In the genomic region with DNA sequence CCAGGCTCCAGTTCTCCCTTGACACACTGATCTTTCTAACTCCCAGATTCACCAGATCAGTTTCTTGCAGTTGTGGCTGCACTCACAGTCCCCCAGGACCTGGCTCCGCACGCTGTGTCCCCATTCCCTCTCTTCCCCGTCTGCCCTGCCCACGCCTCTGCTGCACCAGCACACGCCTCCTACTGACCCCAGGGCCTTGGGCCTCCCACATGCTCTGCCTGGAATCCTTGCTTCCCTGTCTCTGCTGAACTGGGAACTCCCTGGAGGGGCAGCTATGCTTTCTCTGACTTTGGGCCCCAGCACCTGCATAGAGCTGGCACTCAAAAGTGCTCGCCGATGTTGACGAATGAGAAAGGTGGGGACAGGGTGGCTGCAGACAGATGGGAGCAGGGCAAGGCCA, we compare ENCODE assay signal across 24 cellular contexts.
DNase-seq lines count a peak whose midpoint lies in the region; ATAC-seq, FAIRE-seq and TF ChIP-seq lines count a peak whose summit lies in the region.
"Had no signal": no experiment of that assay in that cellular context is flagged by ENCODE, and none has a peak within 500 bp of the region (broad histone marks: within the 10 kb centered on the region; RNA-seq: fewer than 3 reads in every experiment).

No MANE protein-coding gene starts in this region.

- no peaks in the 10 kb centered on the region for H3K9me3 Mint-ChIP-seq in GM23338
- H3K9me3 Mint-ChIP-seq: CD4-positive, CD25-positive, alpha-beta regulatory T cell had no signal

- H3K27me3 ChIP-seq in GM23338 (ENCODE audit: insufficient read depth) = no peaks in the 10 kb centered on the region
- no peaks in the 10 kb centered on the region for H3K27me3 ChIP-seq in H1 (replicated peaks in 1 of 4; ENCODE audit: control insufficient read depth in 3 of 4, extremely low read depth in 1 of 4, insufficient read depth in 3 of 4, low read length in 3 of 4)
- H3K27me3 ChIP-seq in osteoblast (ENCODE audit: insufficient read depth, low read length) = no peaks in the 10 kb centered on the region

- 0 out of 2 replicates have a peak overlapping the region, but pooled peaks have one; percentile 11 for H4K8ac ChIP-seq in H1 (ENCODE audit: extremely low read depth, insufficient read depth, low read length)

- WGBS in H1 (ENCODE audit: extremely low coverage in 1 of 2, insufficient coverage in 1 of 2, insufficient read length in 1 of 2, insufficient replicate concordance in 2 of 2, low coverage in 1 of 2, low lambda C conversion rate in 2 of 2, missing lambda C conversion rate in 1 of 2), 2 experiments = 95% methylated on average over 8 of the region's 8 CpGs; no CpG with 5 or more reads in 1 of the 2 experiments

- 0 out of 2 replicates have a peak, but pooled peaks cover 7% of the 10 kb centered on the region for H3K9me2 ChIP-seq in GM23338 (ENCODE audit: insufficient read depth)

- H3K14ac ChIP-seq in H1 (ENCODE audit: insufficient read length) = no peak overlapping the region

- H2BK120ac ChIP-seq in H1 (replicated peaks; ENCODE audit: low read depth, low read length) = no peak overlapping the region

- peak overlapping the region; percentile 38; the same call in 1 of the 2 replicates for H2AFZ ChIP-seq in GM23338
- no peak overlapping the region for H2AFZ ChIP-seq in H1 (ENCODE audit: low read length)
- H2AFZ ChIP-seq in osteoblast (ENCODE audit: low read length) = no peak overlapping the region
- H2AFZ ChIP-seq: GM23248 had no signal

- H3K4ac ChIP-seq in H1 (replicated peaks; ENCODE audit: insufficient read length, low read depth, low read length) = peak overlapping the region; percentile 21

- H3K9ac ChIP-seq in H1 (replicated peaks in 1 of 4; ENCODE audit: extremely low read depth in 1 of 4, low read depth in 3 of 4, low read length in 3 of 4) = no peak overlapping the region
- H3K9ac ChIP-seq: GM23248 had no signal

- H3K27ac ChIP-seq in GM23338 (ENCODE audit: low read depth) (no peak overlapping the region), H1 (ENCODE audit: low read depth, low read length) (no peak overlapping the region), osteoblast (ENCODE audit: low read depth, low read length) (no peak overlapping the region)
- H3K27ac ChIP-seq: 22Rv1, GM23248 had no signal

- CTCF ChIA-PET in H1 (lab: Charles Lee; ENCODE audit: partially characterized antibody) = interaction anchor here (0.7 to 6.2 kb wide), 14 partner anchors 9 to 480 kb away, joined by 3 to 45 read pairs (median 5); a partner anchor contains a TSS

- H3K79me2 ChIP-seq in GM23338 (replicated peaks; ENCODE audit: insufficient read depth) (no peaks in the 10 kb centered on the region), H1 (ENCODE audit: control insufficient read depth in 1 of 2, insufficient read depth in 2 of 2, low read length in 2 of 2) (no peaks in the 10 kb centered on the region), osteoblast (ENCODE audit: insufficient read depth, low read length) (no peaks in the 10 kb centered on the region)

- H3K4me3 Mint-ChIP-seq in GM23338 = no peak overlapping the region
- H3K4me3 Mint-ChIP-seq: CD4-positive, CD25-positive, alpha-beta regulatory T cell had no signal

- POLR2A ChIA-PET in H1 (lab: Charles Lee; ENCODE audit: partially characterized antibody) = interaction anchor here (0.6 kb wide), 1 partner anchor 359 kb away, joined by 4 read pairs; no protein-coding TSS in a partner anchor

- no peak overlapping the region for H2AK5ac ChIP-seq in H1 (ENCODE audit: low read depth, low read length)

- no peak overlapping the region for H3K4me2 ChIP-seq in GM23338
- H3K4me2 ChIP-seq in H1 (ENCODE audit: insufficient read depth in 1 of 2, low read depth in 2 of 2, low read length in 2 of 2) = no peak overlapping the region
- no peak overlapping the region for H3K4me2 ChIP-seq in osteoblast (ENCODE audit: insufficient read depth, low read length)

- H3K27me3 Mint-ChIP-seq in GM23338 (ENCODE audit: insufficient read depth, low read depth, poor library complexity) = peaks cover 10% of the 10 kb centered on the region

- H3K56ac ChIP-seq in H1 (replicated peaks; ENCODE audit: insufficient read length, low read depth, low read length) = no peak overlapping the region

- TF ChIP-seq CTCF in GM23338 (conservative IDR thresholded peaks at IDR 0.05; ENCODE audit: low read depth in 2 of 2) = no peak
- no peak for TF ChIP-seq CTCF in H1 (IDR thresholded peaks at IDR 0.05; ENCODE audit: control extremely low read depth in 1 of 3, insufficient read depth in 1 of 3, low read depth in 1 of 3, low read length in 3 of 3)
- TF ChIP-seq CTCF in osteoblast (IDR thresholded peaks at IDR 0.05; ENCODE audit: extremely low read depth, low read depth, low read length) = no peak

- no peak for TF ChIP-seq EP300 in H1 (IDR thresholded peaks at IDR 0.05; ENCODE audit: borderline replicate concordance in 1 of 2, low read depth in 2 of 2, low read length in 2 of 2)

- H3K9me3 ChIP-seq in H1 (ENCODE audit: insufficient read depth in 2 of 2, low read depth in 1 of 2, low read length in 1 of 2) = no peaks in the 10 kb centered on the region
- H3K9me3 ChIP-seq in osteoblast (ENCODE audit: low read depth, low read length) = no peaks in the 10 kb centered on the region

- peaks cover 10% of the 10 kb centered on the region; the same call in 1 of the 2 replicates for H3K23me2 ChIP-seq in H1 (ENCODE audit: low read depth, low read length)

- H3K4me1 ChIP-seq in GM23338 (ENCODE audit: insufficient read depth) = no peaks in the 10 kb centered on the region
- H3K4me1 ChIP-seq in H1 (replicated peaks in 1 of 4; ENCODE audit: control insufficient read depth in 3 of 4, insufficient read depth in 4 of 4, low read length in 3 of 4) = no peaks in the 10 kb centered on the region; a peak in 2 of 7 replicates
- H3K4me1 ChIP-seq in osteoblast (ENCODE audit: insufficient read depth, low read length) = no peaks in the 10 kb centered on the region

- no peak for FAIRE-seq in H1 (lab: Jason Lieb, UNC)
- FAIRE-seq: G401.6 had no signal

- H3K79me1 ChIP-seq in H1 (ENCODE audit: low read depth, low read length) = no peaks in the 10 kb centered on the region

- H3K27ac Mint-ChIP-seq in GM23338 = 0 out of 2 replicates have a peak overlapping the region, but pooled peaks have one; percentile 32
- H3K27ac Mint-ChIP-seq: CD4-positive, CD25-positive, alpha-beta regulatory T cell had no signal

- no peaks in the 10 kb centered on the region for H4K20me1 ChIP-seq in GM23338 (replicated peaks; ENCODE audit: insufficient read depth)
- peaks cover 0 to 7% of the 10 kb centered on the region in 2 experiments for H4K20me1 ChIP-seq in H1 (replicated peaks in 1 of 2; ENCODE audit: control insufficient read depth in 1 of 2, insufficient read depth in 2 of 2, low read length in 2 of 2)
- H4K20me1 ChIP-seq in osteoblast (ENCODE audit: insufficient read depth, low read length) = no peaks in the 10 kb centered on the region

- peaks cover 5% of the 10 kb centered on the region for H3K4me1 Mint-ChIP-seq in GM23338
- H3K4me1 Mint-ChIP-seq: CD4-positive, CD25-positive, alpha-beta regulatory T cell had no signal

- H3F3A ChIP-seq in GM23338 (replicated peaks; ENCODE audit: low read depth) = no peaks in the 10 kb centered on the region

- H3K36me3 Mint-ChIP-seq in GM23338 (ENCODE audit: low read depth) = no peaks in the 10 kb centered on the region; the same call in 2 of the 3 replicates
- H3K36me3 Mint-ChIP-seq: CD4-positive, CD25-positive, alpha-beta regulatory T cell had no signal

- TF ChIP-seq RAD21 in H1 (IDR thresholded peaks at IDR 0.05 in 1 of 2, conservative IDR thresholded peaks at IDR 0.05 in 1 of 2; ENCODE audit: low read depth in 2 of 2, low read length in 2 of 2) = no peak

- no peak for ATAC-seq in GM23338
- ATAC-seq: HCT116, PC-3 had no signal

- H2BK5ac ChIP-seq in H1 (ENCODE audit: low read depth, low read length) = no peak overlapping the region

- peak; percentile 54 for DNase-seq in activated effector memory CD4-positive, alpha-beta T cell treated with anti-CD3 and anti-CD28 coated beads, Interleukin-2, amount 50 U/mL, for 16 hours
- no peak for DNase-seq in activated effector memory CD4-positive, alpha-beta T cell treated with Interleukin-2 at 50 U/mL for 16 hours
- no peak for DNase-seq in GM23338 (ENCODE audit: low spot score)
- no peak for DNase-seq in H1 (ENCODE audit: low read depth in 1 of 2, low spot score in 2 of 2)
- DNase-seq in osteoblast (ENCODE audit: insufficient read length, low spot score, missing footprints) = peak; percentile 86
- DNase-seq in amygdala (lab: John Stamatoyannopoulos, UW) = no peak
- DNase-seq in NCI-H146 treated with DMSO at 0.1 percent for 48 hours (lab: John Stamatoyannopoulos, UW; ENCODE audit: unreplicated experiment) = no peak
- DNase-seq in retina = no peak
- DNase-seq: AML-193; CD4-positive, CD25-positive, alpha-beta regulatory T cell; COR-L47; DMS 273 treated with DMSO at 0.1 percent for 48 hours; DND-41; GM23248; KG1; NCI-H1105 treated with DMSO at 0.1 percent for 48 hours; NCI-H1694 treated with DMSO at 0.1 percent for 48 hours; NCI-H226; NCI-H524; PC-3; RPMI8226 had no signal

- H4K91ac ChIP-seq in H1 (replicated peaks; ENCODE audit: insufficient read length, low read length) = no peak overlapping the region

- H3K4me3 ChIP-seq in GM23338 = no peak overlapping the region
- H3K4me3 ChIP-seq in H1 (ENCODE audit: extremely low read depth in 1 of 4, insufficient read depth in 2 of 4, low read depth in 3 of 4, low read length in 4 of 4) = no peak overlapping the region
- no peak overlapping the region for H3K4me3 ChIP-seq in osteoblast (ENCODE audit: insufficient read depth, low read length)
- H3K4me3 ChIP-seq: GM23248 had no signal

- H3K36me3 ChIP-seq in GM23338 (ENCODE audit: insufficient read depth) = no peaks in the 10 kb centered on the region
- no peaks in the 10 kb centered on the region; a peak in 1 of 8 replicates for H3K36me3 ChIP-seq in H1 (ENCODE audit: control insufficient read depth in 2 of 4, insufficient read depth in 4 of 4, low read length in 3 of 4)
- H3K36me3 ChIP-seq in osteoblast (ENCODE audit: insufficient read depth, low read length) = no peaks in the 10 kb centered on the region

- TF ChIP-seq POLR2A in H1 (IDR thresholded peaks at IDR 0.05; ENCODE audit: control extremely low read depth in 1 of 2, low read depth in 2 of 2, low read length in 2 of 2) = no peak

- no peak overlapping the region for H3K18ac ChIP-seq in H1 (ENCODE audit: extremely low read depth, low read length)

- no peak overlapping the region for H2BK20ac ChIP-seq in H1 (ENCODE audit: low read length)

- no peak overlapping the region for H4K5ac ChIP-seq in H1 (ENCODE audit: insufficient read length, low read depth, low read length)

- H3K23ac ChIP-seq in H1 (ENCODE audit: insufficient read length) = no peak overlapping the region

- H2BK15ac ChIP-seq in H1 (ENCODE audit: low read length) = no peak overlapping the region

- no peak overlapping the region for H2BK12ac ChIP-seq in H1 (ENCODE audit: low read depth, low read length)

TF ChIP-seq in GM23338, 12 proteins besides CTCF, POLR2A, EP300 and RAD21 (continues in another document):
- TF ChIP-seq STAT1 (IDR thresholded peaks at IDR 0.05; ENCODE audit: unreplicated experiment) = no peak

Comparison
In these comparisons a context has a peak if more than half of its experiments do, and no peak if none do; other contexts are left out.
1. DNase-seq: peak in activated effector memory CD4-positive, alpha-beta T cell treated with anti-CD3 and anti-CD28 coated beads, Interleukin-2, amount 50 U/mL, for 16 hours (single experiment) and osteoblast (single experiment); none in activated effector memory CD4-positive, alpha-beta T cell treated with Interleukin-2 at 50 U/mL for 16 hours (single experiment), GM23338 (single experiment), H1 (0 of 2), amygdala (0 of 56), NCI-H146 treated with DMSO at 0.1 percent for 48 hours (single experiment) and retina (single experiment).